ENCODE assay signal across 26 cellular contexts in genomic region chr2:205803507-205803906, GRCh38.
"Had no signal": no experiment of that assay in that cellular context is flagged by ENCODE, and none has a peak within 500 bp of the region (broad histone marks: within the 10 kb centered on the region; RNA-seq: fewer than 3 reads in every experiment).

No MANE protein-coding gene starts in this region.

- H3K27me3 ChIP-seq: ascending aorta, cardiac muscle cell, colonic mucosa, suprapubic skin, tibial nerve had no signal

- H3K36me3 ChIP-seq: ascending aorta, cardiac muscle cell, colonic mucosa, neutrophil, suprapubic skin had no signal

- H3K27ac ChIP-seq: ascending aorta, cardiac muscle cell, colonic mucosa, left ventricle myocardium inferior, neutrophil, suprapubic skin, tibial nerve had no signal

- H3K9me3 ChIP-seq: colonic mucosa, neutrophil, suprapubic skin had no signal

- H3K4me3 ChIP-seq: ascending aorta, cardiac muscle cell, colonic mucosa, left ventricle myocardium inferior, mucosa of descending colon, suprapubic skin, tibial nerve had no signal

- H3K4me1 ChIP-seq: ascending aorta, colonic mucosa had no signal

- DNase-seq: activated CD4-positive, alpha-beta T cell treated with anti-CD3 and anti-CD28 coated beads for 36 hours; activated CD4-positive, alpha-beta T cell treated with anti-CD3 and anti-CD28 coated beads, Interleukin-2, amount 50 U/mL, for 4 hours; activated CD4-positive, CD25-positive, alpha-beta regulatory T cell; activated CD8-positive, alpha-beta memory T cell treated with anti-CD3 and anti-CD28 coated beads for 24 hours; activated effector memory CD4-positive, alpha-beta T cell treated with anti-CD3 and anti-CD28 coated beads, Interleukin-2, amount 50 U/mL, for 16 hours; activated naive CD4-positive, alpha-beta T cell treated with anti-CD3 and anti-CD28 coated beads, Interleukin-2, amount 10 ng/mL, durations not matched to agents 7 days and 5 days; activated naive CD8-positive, alpha-beta T cell treated with anti-CD3 and anti-CD28 coated beads, Interleukin-2, amount 10 ng/mL, durations not matched to agents 7 days and 5 days; activated T-cell treated with anti-CD3 and anti-CD28 coated beads, Interleukin-2, amount 50 U/mL, for 1 hour; cerebellar nuclear complex; colonic mucosa; effector CD8-positive, alpha-beta T cell; glutamatergic neuron; left ventricle myocardium inferior; mucosa of descending colon; retina; small intestine; stimulated activated CD4-positive, alpha-beta T cell treated with anti-CD3 and anti-CD28 coated beads, Interleukin-4, amount 100 ng/mL, for 24 hours; stimulated activated naive CD8-positive, alpha-beta T cell treated with anti-CD3 and anti-CD28 coated beads, Interleukin-15, amount 100 ng/mL, for 72 hours had no signal

- ATAC-seq: activated CD4-positive, alpha-beta T cell treated with anti-CD3 and anti-CD28 coated beads for 36 hours; mucosa of descending colon; natural killer cell treated with Interleukin-12 subunit alpha and Interleukin-12 subunit beta and Interleukin-15 and Interleukin-18, amount 100 ng/mL, for 72 hours; sciatic nerve; stimulated activated effector memory CD8-positive, alpha-beta T cell treated with anti-CD3 and anti-CD28 coated beads, Interleukin-12 subunit alpha, Interleukin-12 subunit beta, amount 100 ng/mL, for 72 hours; stimulated activated naive CD8-positive, alpha-beta T cell treated with anti-CD3 and anti-CD28 coated beads, Interleukin-15, amount 100 ng/mL, for 72 hours had no signal
